ENCODE assay signal across 1 cellular context in genomic region chr11:8682219-8683114, GRCh38.
TF ChIP-seq lines count a peak whose summit lies in the region.

Gene RPL27A (plus strand): TSS chr11:8682792. CDS start chr11:8682814, 22 bp downstream.
Gene TRIM66 (minus strand): TSS chr11:8682665. CDS start chr11:8672274, 10,391 bp downstream.

TF ChIP-seq in HepG2, 621 proteins besides CTCF, POLR2A, EP300 and RAD21 (continued from another document and continues in another):
- TF ChIP-seq ETV6 (CRISPR knock-in tag; conservative IDR thresholded peaks at IDR 0.05) (peak; percentile 43; the same call in 1 of the 2 replicates), ERF (CRISPR knock-in tag; IDR thresholded peaks at IDR 0.05) (peak; percentile 77), ZNF781 (CRISPR knock-in tag; IDR thresholded peaks at IDR 0.05; ENCODE audit: borderline replicate concordance, not compliant biosample characterization) (peak; percentile 87), MAFF (IDR thresholded peaks at IDR 0.05; ENCODE audit: low read depth, low read length) (no peak), NFE2L1 (CRISPR knock-in tag; IDR thresholded peaks at IDR 0.05; ENCODE audit: borderline replicate concordance) (no peak), GATAD2A (CRISPR knock-in tag; IDR thresholded peaks at IDR 0.05) (no peak; the same call in 1 of the 2 replicates), ZNF275 (CRISPR knock-in tag; IDR thresholded peaks at IDR 0.05; ENCODE audit: borderline replicate concordance) (peak; percentile 79; the same call in 1 of the 2 replicates), ZFP36L2 (CRISPR knock-in tag; IDR thresholded peaks at IDR 0.05) (no peak), HNF4G (IDR thresholded peaks at IDR 0.05; ENCODE audit: borderline replicate concordance, low read depth, low read length) (no peak), HNF4G (CRISPR knock-in tag; IDR thresholded peaks at IDR 0.05; ENCODE audit: borderline replicate concordance, low read depth) (no peak), PAWR (CRISPR knock-in tag; IDR thresholded peaks at IDR 0.05; ENCODE audit: borderline replicate concordance) (0 out of 2 replicates have a peak, but pooled peaks have one; percentile 66), MLXIP (CRISPR knock-in tag; IDR thresholded peaks at IDR 0.05; ENCODE audit: borderline replicate concordance) (no peak), POLR2AphosphoS2 (IDR thresholded peaks at IDR 0.05; ENCODE audit: low read depth, low read length) (peak; percentile 94; the same call in 1 of the 2 replicates), ZNF24 (IDR thresholded peaks at IDR 0.05) (no peak), E2F2 (CRISPR knock-in tag; IDR thresholded peaks at IDR 0.05; ENCODE audit: borderline replicate concordance) (0 out of 2 replicates have a peak, but pooled peaks have one; percentile 31), FLYWCH1 (CRISPR knock-in tag; IDR thresholded peaks at IDR 0.05) (no peak), IKZF5 (CRISPR knock-in tag; IDR thresholded peaks at IDR 0.05) (no peak; the same call in 1 of the 2 replicates), ZFYVE20 (CRISPR knock-in tag; IDR thresholded peaks at IDR 0.05; ENCODE audit: borderline replicate concordance, low read depth) (no peak), GATAD1 (CRISPR knock-in tag; IDR thresholded peaks at IDR 0.05) (peak; percentile 93), ZNF34 (CRISPR knock-in tag; IDR thresholded peaks at IDR 0.05; ENCODE audit: borderline replicate concordance) (peak; percentile 39; the same call in 1 of the 2 replicates), SOX6 (IDR thresholded peaks at IDR 0.05) (no peak), SOX6 (CRISPR knock-in tag; IDR thresholded peaks at IDR 0.05) (peak; percentile 49; the same call in 1 of the 2 replicates), SIN3B (IDR thresholded peaks at IDR 0.05; ENCODE audit: low read length) (no peak), MYC (CRISPR knock-in tag; IDR thresholded peaks at IDR 0.05; ENCODE audit: borderline replicate concordance) (peak; percentile 78), BATF2 (CRISPR knock-in tag; IDR thresholded peaks at IDR 0.05) (0 out of 2 replicates have a peak, but pooled peaks have one; percentile 40), ZFP36L1 (CRISPR knock-in tag; IDR thresholded peaks at IDR 0.05) (no peak), KAT8 (CRISPR knock-in tag; IDR thresholded peaks at IDR 0.05) (peak; percentile 95), ZKSCAN8 (CRISPR knock-in tag; IDR thresholded peaks at IDR 0.05; ENCODE audit: borderline replicate concordance) (no peak), THAP11 (CRISPR knock-in tag; IDR thresholded peaks at IDR 0.05) (peak; percentile 91), NR2F1 (CRISPR knock-in tag; IDR thresholded peaks at IDR 0.05) (no peak), ZNF136 (CRISPR knock-in tag; IDR thresholded peaks at IDR 0.05; ENCODE audit: low read depth) (peak; percentile 46; the same call in 1 of the 2 replicates), ZNF180 (CRISPR knock-in tag; IDR thresholded peaks at IDR 0.05; ENCODE audit: borderline replicate concordance, low read depth) (no peak), ZSCAN21 (CRISPR knock-in tag; IDR thresholded peaks at IDR 0.05; ENCODE audit: borderline replicate concordance) (peak; percentile 80), ZNF546 (CRISPR knock-in tag; conservative IDR thresholded peaks at IDR 0.05) (peak; percentile 23; the same call in 1 of the 2 replicates), GLMP (CRISPR knock-in tag; IDR thresholded peaks at IDR 0.05; ENCODE audit: borderline replicate concordance) (peak; percentile 65; the same call in 1 of the 2 replicates), KDM5B (CRISPR knock-in tag; IDR thresholded peaks at IDR 0.05; ENCODE audit: borderline replicate concordance) (peak; percentile 72; the same call in 1 of the 2 replicates), DBP (CRISPR knock-in tag; IDR thresholded peaks at IDR 0.05; ENCODE audit: not compliant biosample characterization) (peak; percentile 5), ZNF780A (CRISPR knock-in tag; IDR thresholded peaks at IDR 0.05) (no peak), PCBP2 (optimal IDR thresholded peaks at IDR 0.05; ENCODE audit: low read depth, low read length, poor library complexity, severe bottlenecking) (no peak), ZNF737 (CRISPR knock-in tag; IDR thresholded peaks at IDR 0.05; ENCODE audit: borderline replicate concordance) (peak; percentile 50; the same call in 1 of the 2 replicates), ZBTB7B (CRISPR knock-in tag; IDR thresholded peaks at IDR 0.05) (0 out of 2 replicates have a peak, but pooled peaks have one; percentile 34), XBP1 (CRISPR knock-in tag; IDR thresholded peaks at IDR 0.05) (no peak), ASH2L (IDR thresholded peaks at IDR 0.05; ENCODE audit: insufficient read length, low read depth, low read length) (peak; percentile 86), EHMT2 (IDR thresholded peaks at IDR 0.05; ENCODE audit: borderline replicate concordance, low read depth, low read length) (no peak), ZBTB26 (CRISPR knock-in tag; IDR thresholded peaks at IDR 0.05; ENCODE audit: borderline replicate concordance) (peak; percentile 32; the same call in 1 of the 2 replicates), DMTF1 (CRISPR knock-in tag; IDR thresholded peaks at IDR 0.05) (no peak), PHF20 (CRISPR knock-in tag; IDR thresholded peaks at IDR 0.05) (peak; percentile 91), ZNF557 (CRISPR knock-in tag; IDR thresholded peaks at IDR 0.05) (0 out of 2 replicates have a peak, but pooled peaks have one; percentile 55), ZNF205 (CRISPR knock-in tag; IDR thresholded peaks at IDR 0.05) (peak; percentile 46)
- TF ChIP-seq, protein P1, sequence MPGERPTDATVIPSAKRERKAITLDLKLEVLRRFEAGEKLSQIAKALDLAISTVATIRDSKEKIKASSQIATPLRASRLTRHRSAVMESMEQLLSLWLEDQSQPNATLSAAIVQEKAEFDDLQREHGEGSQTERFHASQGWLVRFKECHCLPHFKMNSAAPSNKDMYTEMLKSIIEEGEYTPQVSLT (CRISPR knock-in tag; IDR thresholded peaks at IDR 0.05; ENCODE audit: borderline replicate concordance, low read depth), result no peak; the same call in 1 of the 2 replicates
- TF ChIP-seq, protein P2, sequence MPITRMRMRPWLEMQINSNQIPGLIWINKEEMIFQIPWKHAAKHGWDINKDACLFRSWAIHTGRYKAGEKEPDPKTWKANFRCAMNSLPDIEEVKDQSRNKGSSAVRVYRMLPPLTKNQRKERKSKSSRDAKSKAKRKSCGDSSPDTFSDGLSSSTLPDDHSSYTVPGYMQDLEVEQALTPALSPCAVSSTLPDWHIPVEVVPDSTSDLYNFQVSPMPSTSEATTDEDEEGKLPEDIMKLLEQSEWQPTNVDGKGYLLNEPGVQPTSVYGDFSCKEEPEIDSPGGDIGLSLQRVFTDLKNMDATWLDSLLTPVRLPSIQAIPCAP (CRISPR knock-in tag; IDR thresholded peaks at IDR 0.05; ENCODE audit: low read depth), result no peak
- TF ChIP-seq, protein P3, sequence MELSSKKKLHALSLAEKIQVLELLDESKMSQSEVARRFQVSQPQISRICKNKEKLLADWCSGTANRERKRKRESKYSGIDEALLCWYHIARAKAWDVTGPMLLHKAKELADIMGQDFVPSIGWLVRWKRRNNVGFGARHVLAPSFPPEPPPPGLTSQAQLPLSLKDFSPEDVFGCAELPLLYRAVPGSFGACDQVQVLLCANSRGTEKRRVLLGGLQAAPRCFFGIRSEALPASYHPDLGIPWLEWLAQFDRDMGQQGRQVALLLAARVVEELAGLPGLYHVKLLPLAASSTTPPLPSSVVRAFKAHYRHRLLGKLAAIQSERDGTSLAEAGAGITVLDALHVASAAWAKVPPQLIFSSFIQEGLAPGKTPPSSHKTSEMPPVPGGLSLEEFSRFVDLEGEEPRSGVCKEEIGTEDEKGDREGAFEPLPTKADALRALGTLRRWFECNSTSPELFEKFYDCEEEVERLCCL (CRISPR knock-in tag; IDR thresholded peaks at IDR 0.05; ENCODE audit: borderline replicate concordance), result no peak
